Comparison of ENCODE assay signal across 11 cellular contexts in the genomic region with DNA sequence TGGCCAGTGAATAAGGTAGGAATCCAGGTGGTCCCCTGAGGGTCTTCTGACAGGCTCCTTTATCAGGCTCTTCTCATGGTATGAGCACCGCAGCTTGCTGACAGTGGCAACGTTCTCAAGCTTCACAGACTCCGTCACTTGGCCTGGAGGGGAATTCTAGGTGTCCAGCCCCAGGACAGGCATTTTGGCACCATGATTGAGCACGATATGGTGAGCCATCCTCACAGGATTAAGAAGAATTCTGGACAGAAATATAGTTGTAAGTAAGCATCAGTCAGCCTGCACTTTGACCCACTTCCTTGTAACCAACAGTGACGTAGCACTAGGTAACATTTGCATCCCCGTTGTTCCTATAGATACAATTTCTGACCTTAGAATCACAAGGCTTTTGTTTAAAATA.
"Had no signal": no experiment of that assay in that cellular context is flagged by ENCODE, and none has a peak within 500 bp of the region (broad histone marks: within the 10 kb centered on the region; RNA-seq: fewer than 3 reads in every experiment).

No MANE protein-coding gene starts in this region.

- ATAC-seq: HCT116, HepG2 had no signal

- H3K9me3 Mint-ChIP-seq: HFFc6, IgD-negative memory B cell had no signal

- H3K4me1 ChIP-seq: HAP-1 had no signal

- FAIRE-seq: H54, HepG2 had no signal

- H3K27ac ChIP-seq: GM23248, HL-60, KMS-11 had no signal

- H3K9ac ChIP-seq: GM23248, KMS-11 had no signal

- H3K4me3 Mint-ChIP-seq: HFFc6, IgD-negative memory B cell had no signal

- H3K9me3 ChIP-seq: HAP-1 had no signal

- H3K27ac Mint-ChIP-seq: HFFc6 had no signal

- H3K4me3 ChIP-seq: GM23248, HAP-1 had no signal

- H3K36me3 ChIP-seq: HAP-1 had no signal

- H2AFZ ChIP-seq: GM23248 had no signal

- H3K4me2 ChIP-seq: KMS-11 had no signal

- DNase-seq: GM23248, GOT3, HFFc6, KBM-7 had no signal
